ENCODE assay signal across 8 cellular contexts in genomic region chr17:80364091-80364691, GRCh38. TPM values are rescaled to one million over a fixed set of nuclear protein-coding genes. Genes with fewer than 3 reads are reported as not detected.
DNase-seq lines count a peak whose midpoint lies in the region; ATAC-seq, FAIRE-seq and TF ChIP-seq lines count a peak whose summit lies in the region.

No MANE protein-coding gene starts in this region.

- H2AFZ ChIP-seq in PC-9 = no peak overlapping the region

- H3F3A ChIP-seq in PC-9 (ENCODE audit: insufficient read depth, low read depth) = no peaks in the 10 kb centered on the region

- TF ChIP-seq CTCF in PC-9 (conservative IDR thresholded peaks at IDR 0.05) (peak; percentile 37; the same call in 1 of the 2 replicates), fibroblast of pulmonary artery (IDR thresholded peaks at IDR 0.05; ENCODE audit: low read length, missing control alignments) (peak; percentile 20)
- TF ChIP-seq CTCF in CD8-positive, alpha-beta T cell (IDR thresholded peaks at IDR 0.05) = no peak

- no peak overlapping the region for H3K4me3 Mint-ChIP-seq in activated T-cell treated with anti-CD3 and anti-CD28 coated beads, Interleukin-2, amount 50 U/mL, for 72 hours
- no peak overlapping the region for H3K4me3 Mint-ChIP-seq in stimulated activated effector memory CD8-positive, alpha-beta T cell treated with anti-CD3 and anti-CD28 coated beads, Interleukin-12 subunit alpha, Interleukin-12 subunit beta, amount 100 ng/mL, for 72 hours
- no peak overlapping the region for H3K4me3 Mint-ChIP-seq in CD8-positive, alpha-beta T cell

- H4K20me1 ChIP-seq in PC-9 (ENCODE audit: insufficient read depth) = no peaks in the 10 kb centered on the region

- H3K4me1 Mint-ChIP-seq in activated T-cell treated with anti-CD3 and anti-CD28 coated beads, Interleukin-2, amount 50 U/mL, for 72 hours (ENCODE audit: low read depth) = no peaks in the 10 kb centered on the region
- H3K4me1 Mint-ChIP-seq in stimulated activated effector memory CD8-positive, alpha-beta T cell treated with anti-CD3 and anti-CD28 coated beads, Interleukin-12 subunit alpha, Interleukin-12 subunit beta, amount 100 ng/mL, for 72 hours = no peaks in the 10 kb centered on the region
- H3K4me1 Mint-ChIP-seq in CD8-positive, alpha-beta T cell (ENCODE audit: low read depth) = no peaks in the 10 kb centered on the region

- no peak overlapping the region for H3K27ac ChIP-seq in PC-9
- H3K27ac ChIP-seq in CD8-positive, alpha-beta T cell (ENCODE audit: low read depth, low read length) = no peak overlapping the region

- POLR2A ChIA-PET in PC-9 (lab: Charles Lee; ENCODE audit: unreplicated experiment) = no interaction called here
- POLR2A ChIA-PET in CD8-positive, alpha-beta T cell (lab: Charles Lee) = no interaction called here

- H3K9me3 Mint-ChIP-seq in activated T-cell treated with anti-CD3 and anti-CD28 coated beads, Interleukin-2, amount 50 U/mL, for 72 hours = no peaks in the 10 kb centered on the region
- no peaks in the 10 kb centered on the region for H3K9me3 Mint-ChIP-seq in stimulated activated effector memory CD8-positive, alpha-beta T cell treated with anti-CD3 and anti-CD28 coated beads, Interleukin-12 subunit alpha, Interleukin-12 subunit beta, amount 100 ng/mL, for 72 hours
- no peaks in the 10 kb centered on the region for H3K9me3 Mint-ChIP-seq in CD8-positive, alpha-beta T cell

- no peak for DNase-seq in activated T-cell treated with anti-CD3 and anti-CD28 coated beads, Interleukin-2, amount 50 U/mL, for 72 hours
- DNase-seq in activated T-cell treated with anti-CD3 and anti-CD28 coated beads, Interleukin-2, amount 50 U/mL, for 48 hours = no peak
- DNase-seq in PC-9 (peak in 1 of 2 experiments; percentile 13), fibroblast of pulmonary artery (ENCODE audit: low read depth) (no peak), GM12891 (ENCODE audit: insufficient read length, low spot score) (no peak)
- DNase-seq in stimulated activated effector memory CD8-positive, alpha-beta T cell treated with anti-CD3 and anti-CD28 coated beads, Interleukin-12 subunit alpha, Interleukin-12 subunit beta, amount 100 ng/mL, for 72 hours (ENCODE audit: low spot score in 2 of 2) = no peak
- no peak for DNase-seq in CD8-positive, alpha-beta T cell

- CTCF ChIA-PET in PC-9 (lab: Charles Lee) = no interaction called here
- CTCF ChIA-PET in CD8-positive, alpha-beta T cell (lab: Charles Lee) = interaction anchor here (1.4 to 4.0 kb wide), 2 partner anchors 11 to 168 kb away, joined by 3 to 20 read pairs; no protein-coding TSS in a partner anchor

- H3K27me3 Mint-ChIP-seq in activated T-cell treated with anti-CD3 and anti-CD28 coated beads, Interleukin-2, amount 50 U/mL, for 72 hours (ENCODE audit: low read depth) = no peaks in the 10 kb centered on the region
- H3K27me3 Mint-ChIP-seq in CD8-positive, alpha-beta T cell (ENCODE audit: low read depth) = no peaks in the 10 kb centered on the region

- peak in 1 of 2 donors; percentile 14 for ATAC-seq in activated T-cell treated with anti-CD3 and anti-CD28 coated beads, Interleukin-2, amount 50 U/mL, for 72 hours (replicated peaks in 1 of 2)
- ATAC-seq in stimulated activated effector memory CD8-positive, alpha-beta T cell treated with anti-CD3 and anti-CD28 coated beads, Interleukin-12 subunit alpha, Interleukin-12 subunit beta, amount 100 ng/mL, for 72 hours = no peak
- no peak for ATAC-seq in CD8-positive, alpha-beta T cell
- no peak for ATAC-seq in GM21447 (IDR thresholded peaks at IDR 0.05; ENCODE audit: unreplicated experiment)

- no peaks in the 10 kb centered on the region for H3K79me2 ChIP-seq in PC-9 (ENCODE audit: low read depth)

- FAIRE-seq in GM12891 (lab: Jason Lieb, UNC) = no peak

- H3K4me3 ChIP-seq in PC-9 (no peak overlapping the region), fibroblast of pulmonary artery (replicated peaks; ENCODE audit: low read depth, low read length) (no peak overlapping the region)
- H3K4me3 ChIP-seq in CD8-positive, alpha-beta T cell (ENCODE audit: low read depth, low read length) = no peak overlapping the region

- no peaks in the 10 kb centered on the region for H3K9me3 ChIP-seq in PC-9 (ENCODE audit: insufficient read depth, low read depth)
- no peaks in the 10 kb centered on the region for H3K9me3 ChIP-seq in CD8-positive, alpha-beta T cell (ENCODE audit: low read length)

- intact Hi-C loops in PC-9 (cut with micrococcal nuclease; ENCODE audit: unreplicated experiment) = no loop called here
- intact Hi-C loops in CD8-positive, alpha-beta T cell (cut with DNase I, micrococcal nuclease) = loop anchor here (5.0 kb wide), 1 partner anchor 167 kb away; no protein-coding TSS in a partner anchor

- H3K36me3 ChIP-seq in PC-9 (ENCODE audit: low read depth) = 0 out of 2 replicates have a peak, but pooled peaks cover 5% of the 10 kb centered on the region
- peaks cover 91% of the 10 kb centered on the region for H3K36me3 ChIP-seq in CD8-positive, alpha-beta T cell (ENCODE audit: insufficient read depth, low read length)

- no peak overlapping the region for H3K4me2 ChIP-seq in PC-9

- no peaks in the 10 kb centered on the region for H3K4me1 ChIP-seq in PC-9 (replicated peaks; ENCODE audit: insufficient read depth)
- no peaks in the 10 kb centered on the region for H3K4me1 ChIP-seq in CD8-positive, alpha-beta T cell (ENCODE audit: insufficient read depth, low read length)

- H3K27me3 ChIP-seq in PC-9 (ENCODE audit: insufficient read depth, low read depth) = no peaks in the 10 kb centered on the region
- H3K27me3 ChIP-seq in CD8-positive, alpha-beta T cell (ENCODE audit: insufficient read depth, low read length) = no peaks in the 10 kb centered on the region

- H3K27ac Mint-ChIP-seq in activated T-cell treated with anti-CD3 and anti-CD28 coated beads, Interleukin-2, amount 50 U/mL, for 72 hours = peak overlapping the region; percentile 48
- H3K27ac Mint-ChIP-seq in stimulated activated effector memory CD8-positive, alpha-beta T cell treated with anti-CD3 and anti-CD28 coated beads, Interleukin-12 subunit alpha, Interleukin-12 subunit beta, amount 100 ng/mL, for 72 hours = peak overlapping the region; percentile 78
- H3K27ac Mint-ChIP-seq in CD8-positive, alpha-beta T cell = no peak overlapping the region

- peaks cover 22 to 58% of the 10 kb centered on the region in 2 donors for H3K36me3 Mint-ChIP-seq in activated T-cell treated with anti-CD3 and anti-CD28 coated beads, Interleukin-2, amount 50 U/mL, for 72 hours (ENCODE audit: insufficient read depth in 2 of 2)
- peaks cover 100% of the 10 kb centered on the region for H3K36me3 Mint-ChIP-seq in stimulated activated effector memory CD8-positive, alpha-beta T cell treated with anti-CD3 and anti-CD28 coated beads, Interleukin-12 subunit alpha, Interleukin-12 subunit beta, amount 100 ng/mL, for 72 hours
- H3K36me3 Mint-ChIP-seq in CD8-positive, alpha-beta T cell = peaks cover 92% of the 10 kb centered on the region

- H3K9me2 ChIP-seq in PC-9 (ENCODE audit: insufficient read depth) = no peaks in the 10 kb centered on the region

- no TSS peak for BruUV-seq in PC-9 (replicated peaks; lab: Mats Ljungman, UMichigan)

- no peak for TF ChIP-seq POLR2A in GM12891 (IDR thresholded peaks at IDR 0.05; ENCODE audit: low read depth, low read length)

TF ChIP-seq in GM12891, 5 proteins besides CTCF, POLR2A, EP300 and RAD21:
- TF ChIP-seq POLR2AphosphoS5 (IDR thresholded peaks at IDR 0.05; ENCODE audit: low read depth, low read length) (no peak), TAF1 (IDR thresholded peaks at IDR 0.05; ENCODE audit: low read depth, low read length) (no peak), SPI1 (IDR thresholded peaks at IDR 0.05; ENCODE audit: low read depth, low read length) (no peak), PAX5 (IDR thresholded peaks at IDR 0.05; ENCODE audit: insufficient read depth, low read length, severe bottlenecking) (no peak), POU2F2 (IDR thresholded peaks at IDR 0.05; ENCODE audit: low read depth, low read length) (no peak)

RNA-seq across cellular contexts. Expression of gene ENDOV, which starts 50.8 kb away (rescaled TPM):
- total RNA-seq in activated T-cell treated with anti-CD3 and anti-CD28 coated beads, Interleukin-2, amount 50 U/mL, for 72 hours = 10 to 100 TPM; 25.3 to 29.0 TPM
- 50.3 and 84.8 TPM in 2 replicates for total RNA-seq in PC-9 (2021)
- 10 to 100 TPM in 1 of 2 experiments, 1 to 10 TPM in 1; 8.2 to 11.6 TPM for total RNA-seq in CD8-positive, alpha-beta T cell
- 9.1 TPM for polyA plus RNA-seq in GM12891 (2012; ENCODE audit: low read depth, missing spikeins)
